ENCODE assay signal across 20 cellular contexts in the genomic region with DNA sequence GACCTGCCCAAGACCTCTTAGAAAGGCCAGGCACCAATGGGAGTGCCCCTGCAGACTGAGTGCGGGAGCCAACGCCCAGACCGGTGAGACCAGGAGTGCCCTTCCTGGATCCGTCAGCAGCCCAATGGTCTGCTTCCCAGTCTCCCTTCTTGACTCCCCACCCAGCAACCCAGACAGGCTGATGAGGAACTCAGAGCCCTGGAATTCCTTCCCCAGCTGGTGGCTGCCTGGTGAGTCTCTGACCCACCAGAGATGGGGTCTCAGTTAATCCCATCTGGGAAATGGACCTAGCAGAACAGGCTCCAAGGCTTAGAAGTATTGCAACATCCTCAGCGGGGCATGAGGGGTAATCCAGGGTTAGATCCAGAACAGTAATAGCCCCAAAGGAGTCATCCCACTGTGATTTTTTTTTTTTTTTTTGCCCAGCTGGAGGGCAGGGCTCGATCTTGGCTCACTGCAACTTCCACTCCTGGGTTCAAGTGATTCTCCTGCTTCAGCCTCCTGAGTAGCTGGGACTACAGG. TPM values are rescaled to one million over a fixed set of nuclear protein-coding genes. Genes with fewer than 3 reads are reported as not detected.
DNase-seq lines count a peak whose midpoint lies in the region; ATAC-seq and TF ChIP-seq lines count a peak whose summit lies in the region.
"Had no signal": no experiment of that assay in that cellular context is flagged by ENCODE, and none has a peak within 500 bp of the region (broad histone marks: within the 10 kb centered on the region; RNA-seq: fewer than 3 reads in every experiment).

No MANE protein-coding gene starts in this region.

- no peak overlapping the region for H3K27ac ChIP-seq in smooth muscle cell (ENCODE audit: low read depth)
- H3K27ac ChIP-seq: testis had no signal

- no peaks in the 10 kb centered on the region for H3F3A ChIP-seq in smooth muscle cell (ENCODE audit: low read depth)

- H3K4me3 Mint-ChIP-seq in stimulated activated effector memory CD8-positive, alpha-beta T cell treated with anti-CD3 and anti-CD28 coated beads, Interleukin-12 subunit alpha, Interleukin-12 subunit beta, amount 100 ng/mL, for 72 hours: peak overlapping the region; percentile 82
- H3K4me3 Mint-ChIP-seq: activated naive CD8-positive, alpha-beta T cell treated with anti-CD3 and anti-CD28 coated beads, Interleukin-2, amount 10 ng/mL, durations not matched to agents 7 days and 5 days had no signal

- H4K20me1 ChIP-seq in smooth muscle cell (ENCODE audit: low read depth): no peaks in the 10 kb centered on the region

- H3K4me1 ChIP-seq in smooth muscle cell (ENCODE audit: low read depth): no peaks in the 10 kb centered on the region

- H3K4me1 Mint-ChIP-seq in stimulated activated effector memory CD8-positive, alpha-beta T cell treated with anti-CD3 and anti-CD28 coated beads, Interleukin-12 subunit alpha, Interleukin-12 subunit beta, amount 100 ng/mL, for 72 hours: peaks cover 18% of the 10 kb centered on the region

- no peaks in the 10 kb centered on the region for H3K79me2 ChIP-seq in smooth muscle cell (ENCODE audit: low read depth)

- H3K4me2 ChIP-seq in smooth muscle cell: no peak overlapping the region

- no peak overlapping the region for H3K4me3 ChIP-seq in smooth muscle cell
- H3K4me3 ChIP-seq: GM12878, testis had no signal

- 82% methylated on average over 6 of the region's 6 CpGs for WGBS in smooth muscle cell (ENCODE audit: low lambda C conversion rate)

- no peak overlapping the region for H3K9ac ChIP-seq in smooth muscle cell (ENCODE audit: low read depth)

- DNase-seq in SIG-M5 treated with dmso at 0.1 percent for 504 hours (lab: John Stamatoyannopoulos, UW; ENCODE audit: unreplicated experiment) (peak; percentile 49), SIG-M5 (lab: John Stamatoyannopoulos, UW) (no peak), LoVo (ENCODE audit: low spot score) (peak; percentile 58), smooth muscle cell (lab: John Stamatoyannopoulos, UW; ENCODE audit: unreplicated experiment) (no peak), NCI-H526 (lab: John Stamatoyannopoulos, UW) (no peak), C1 segment of cervical spinal cord (lab: John Stamatoyannopoulos, UW) (no peak)
- DNase-seq in stimulated activated effector memory CD8-positive, alpha-beta T cell treated with anti-CD3 and anti-CD28 coated beads, Interleukin-12 subunit alpha, Interleukin-12 subunit beta, amount 100 ng/mL, for 72 hours (ENCODE audit: low spot score in 2 of 2): no peak
- DNase-seq: 8988T; activated CD8-positive, alpha-beta memory T cell treated with anti-CD3 and anti-CD28 coated beads, Interleukin-2, amount 50 U/mL, for 48 hours; activated naive CD8-positive, alpha-beta T cell treated with anti-CD3 and anti-CD28 coated beads, Interleukin-2, amount 10 ng/mL, durations not matched to agents 7 days and 5 days; effector memory CD4-positive, alpha-beta T cell; H9; NCI-H1048; NCI-H748 treated with DMSO at 0.1 percent for 48 hours; T-cell; testis had no signal

- ATAC-seq in esophagus mucosa: peak; percentile 84
- ATAC-seq in stimulated activated effector memory CD8-positive, alpha-beta T cell treated with anti-CD3 and anti-CD28 coated beads, Interleukin-12 subunit alpha, Interleukin-12 subunit beta, amount 100 ng/mL, for 72 hours: no peak
- ATAC-seq: GM12878, T-cell had no signal

- no peaks in the 10 kb centered on the region for H3K9me3 Mint-ChIP-seq in stimulated activated effector memory CD8-positive, alpha-beta T cell treated with anti-CD3 and anti-CD28 coated beads, Interleukin-12 subunit alpha, Interleukin-12 subunit beta, amount 100 ng/mL, for 72 hours
- H3K9me3 Mint-ChIP-seq: activated naive CD8-positive, alpha-beta T cell treated with anti-CD3 and anti-CD28 coated beads, Interleukin-2, amount 10 ng/mL, durations not matched to agents 7 days and 5 days; H9; T-cell had no signal

- no peak overlapping the region for H3K27ac Mint-ChIP-seq in stimulated activated effector memory CD8-positive, alpha-beta T cell treated with anti-CD3 and anti-CD28 coated beads, Interleukin-12 subunit alpha, Interleukin-12 subunit beta, amount 100 ng/mL, for 72 hours
- H3K27ac Mint-ChIP-seq: activated naive CD8-positive, alpha-beta T cell treated with anti-CD3 and anti-CD28 coated beads, Interleukin-2, amount 10 ng/mL, durations not matched to agents 7 days and 5 days; H9; T-cell had no signal

- H3K27me3 ChIP-seq in smooth muscle cell (ENCODE audit: low read depth): peaks cover 16% of the 10 kb centered on the region
- H3K27me3 ChIP-seq: testis had no signal

- TF ChIP-seq CTCF in smooth muscle cell (IDR thresholded peaks at IDR 0.05; ENCODE audit: borderline replicate concordance, insufficient read depth, poor library complexity, severe bottlenecking): no peak

- H2AFZ ChIP-seq in smooth muscle cell (ENCODE audit: low read depth): no peak overlapping the region

- no peaks in the 10 kb centered on the region for H3K36me3 ChIP-seq in smooth muscle cell (ENCODE audit: low read depth)

- no peaks in the 10 kb centered on the region for H3K9me3 ChIP-seq in smooth muscle cell (replicated peaks; ENCODE audit: low read depth)
- H3K9me3 ChIP-seq: testis had no signal

- no peaks in the 10 kb centered on the region for H3K36me3 Mint-ChIP-seq in stimulated activated effector memory CD8-positive, alpha-beta T cell treated with anti-CD3 and anti-CD28 coated beads, Interleukin-12 subunit alpha, Interleukin-12 subunit beta, amount 100 ng/mL, for 72 hours
- H3K36me3 Mint-ChIP-seq: activated naive CD8-positive, alpha-beta T cell treated with anti-CD3 and anti-CD28 coated beads, Interleukin-2, amount 10 ng/mL, durations not matched to agents 7 days and 5 days; T-cell had no signal

RNA-seq across cellular contexts. Expression of a gene that starts 1.5 kb away (rescaled TPM):
- total RNA-seq in esophagus mucosa (53.1 TPM), smooth muscle cell (not detected in 2 replicates)
- not detected in 2 replicates for polyA plus RNA-seq in smooth muscle cell
- total RNA-seq: pulmonary artery endothelial cell had no signal

RNA-seq across cellular contexts. Expression of a gene that starts 12.5 kb away (rescaled TPM):
- total RNA-seq in esophagus mucosa: 0.20 TPM
- not detected in 2 replicates for total RNA-seq in smooth muscle cell
- not detected in 2 replicates for polyA plus RNA-seq in smooth muscle cell
- total RNA-seq: bronchial epithelial cell, H9, pulmonary artery endothelial cell had no signal
- polyA plus RNA-seq: GM12878 had no signal

RNA-seq across cellular contexts. Expression of a gene that starts 48.2 kb away (rescaled TPM):
- 46.6 TPM for total RNA-seq in esophagus mucosa
- total RNA-seq in smooth muscle cell: 19.3 and 39.3 TPM in 2 replicates
- polyA plus RNA-seq in smooth muscle cell: 28.3 and 32.5 TPM in 2 replicates

RNA-seq across cellular contexts. Expression of a gene that starts 48.5 kb away (rescaled TPM):
- total RNA-seq in esophagus mucosa (11.0 TPM), smooth muscle cell (9.1 and 9.6 TPM in 2 replicates)
- polyA plus RNA-seq in smooth muscle cell: 12.2 and 14.0 TPM in 2 replicates

Comparison
In these comparisons a context has a peak if more than half of its experiments do, and no peak if none do; other contexts are left out.
1. DNase-seq: peak in SIG-M5 treated with dmso at 0.1 percent for 504 hours (single experiment) and LoVo (single experiment); none in SIG-M5 (single experiment), stimulated activated effector memory CD8-positive, alpha-beta T cell treated with anti-CD3 and anti-CD28 coated beads, Interleukin-12 subunit alpha, Interleukin-12 subunit beta, amount 100 ng/mL, for 72 hours (0 of 2), smooth muscle cell (single experiment), NCI-H526 (0 of 2) and C1 segment of cervical spinal cord (0 of 14).
2. RNA of a gene that starts 1.5 kb away (total RNA-seq): 53.1 TPM in esophagus mucosa (single experiment); not detected in smooth muscle cell; every median in the first group is over 10 times any median in the second.